In the genomic region with DNA sequence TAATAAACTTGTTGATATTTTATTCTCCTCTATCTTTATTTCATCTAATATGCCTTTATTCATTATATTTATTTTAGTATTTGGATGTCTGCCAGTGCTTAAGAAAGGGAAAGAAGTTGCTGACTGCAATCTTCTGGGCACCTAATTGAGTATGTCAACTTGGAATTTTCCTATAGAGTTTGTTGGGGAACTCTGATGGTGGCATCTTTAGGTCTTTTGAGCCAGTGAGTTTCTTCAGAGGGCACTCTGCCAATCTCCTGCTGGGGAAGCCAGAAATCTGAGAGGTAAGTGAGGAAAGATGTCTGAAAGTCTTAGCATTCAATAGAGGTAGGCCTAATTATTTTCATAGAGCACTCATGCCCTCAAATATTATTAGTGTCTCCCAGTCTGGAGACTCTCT, we compare ENCODE assay signal across 21 cellular contexts.
A peak's percentile ranks its signal among the peaks of the same experiment; 100 is the strongest.
DNase-seq lines count a peak whose midpoint lies in the region; ATAC-seq and TF ChIP-seq lines count a peak whose summit lies in the region.
"Had no signal": no experiment of that assay in that cellular context is flagged by ENCODE, and none has a peak within 500 bp of the region (broad histone marks: within the 10 kb centered on the region; RNA-seq: fewer than 3 reads in every experiment).

No MANE protein-coding gene starts in this region.

- no peak overlapping the region for H3K4me3 Mint-ChIP-seq in endodermal cell
- H3K4me3 Mint-ChIP-seq: CD14-positive monocyte; CD4-positive, alpha-beta memory T cell; CD4-positive, CD25-positive, alpha-beta regulatory T cell; CD8-positive, alpha-beta memory T cell had no signal

- H3K4me3 ChIP-seq in A673 (ENCODE audit: low read depth, low read length, poor library complexity, severe bottlenecking) (no peak overlapping the region), esophagus muscularis mucosa (no peak overlapping the region), endodermal cell (ENCODE audit: low read length) (no peak overlapping the region)
- H3K4me3 ChIP-seq: A549, BLaER1 had no signal

- TF ChIP-seq EP300 in Ishikawa (IDR thresholded peaks at IDR 0.05; ENCODE audit: borderline replicate concordance) (no peak), esophagus muscularis mucosa (IDR thresholded peaks at IDR 0.05) (no peak)

- DNase-seq in A673 (ENCODE audit: low spot score) (peak; percentile 4), NCI-H446 treated with DMSO at 0.1 percent for 48 hours (lab: John Stamatoyannopoulos, UW) (peak; percentile 9), esophagus muscularis mucosa (ENCODE audit: extremely low spot score) (no peak), NCI-H1694 (lab: John Stamatoyannopoulos, UW) (no peak), endodermal cell (no peak), Right ventricle myocardium inferior (ENCODE audit: missing footprints) (no peak)
- DNase-seq: ACHN; BE2C; C1 segment of cervical spinal cord; CD4-positive, alpha-beta memory T cell; CD4-positive, CD25-positive, alpha-beta regulatory T cell; CD8-positive, alpha-beta memory T cell; COR-L47; DMS79 treated with DMSO at 0.1 percent for 48 hours; GF-D8 had no signal

- H3K27ac ChIP-seq in A673 (ENCODE audit: low read depth, low read length, poor library complexity, severe bottlenecking) (no peak overlapping the region), VCaP (peak overlapping the region; percentile 55), esophagus muscularis mucosa (replicated peaks in 1 of 4) (no peak overlapping the region), endodermal cell (ENCODE audit: low read depth, low read length) (no peak overlapping the region)
- H3K27ac ChIP-seq: 22Rv1, A549, BLaER1 had no signal

- H3K27me3 ChIP-seq in A673 (replicated peaks; ENCODE audit: insufficient read depth, low read depth, low read length, poor library complexity) (no peaks in the 10 kb centered on the region), esophagus muscularis mucosa (no peaks in the 10 kb centered on the region), endodermal cell (ENCODE audit: control insufficient read depth, insufficient read depth, low read length, poor library complexity, severe bottlenecking) (no peaks in the 10 kb centered on the region)
- H3K27me3 ChIP-seq: BE2C, BLaER1 had no signal

- no TSS peak for BruUV-seq in A673 (replicated peaks; lab: Mats Ljungman, UMichigan)

- H3K9me3 ChIP-seq in A673 (ENCODE audit: low read depth, low read length, poor library complexity, severe bottlenecking) (no peaks in the 10 kb centered on the region), esophagus muscularis mucosa (no peaks in the 10 kb centered on the region), endodermal cell (ENCODE audit: control insufficient read depth, low read length) (peaks cover 25% of the 10 kb centered on the region)
- H3K9me3 ChIP-seq: A549, BE2C, BLaER1 had no signal

- TF ChIP-seq RAD21 in Ishikawa (IDR thresholded peaks at IDR 0.05; ENCODE audit: low read depth) = no peak

- no peak overlapping the region for H3K9ac ChIP-seq in endodermal cell (ENCODE audit: extremely low read depth, low read length, poor library complexity, severe bottlenecking)
- H3K9ac ChIP-seq: BLaER1 had no signal

- TF ChIP-seq POLR2A in esophagus muscularis mucosa (IDR thresholded peaks at IDR 0.05; ENCODE audit: low read depth) = no peak

- peaks cover 25% of the 10 kb centered on the region for H3K4me1 Mint-ChIP-seq in endodermal cell
- H3K4me1 Mint-ChIP-seq: CD14-positive monocyte; CD4-positive, alpha-beta memory T cell; CD4-positive, CD25-positive, alpha-beta regulatory T cell; CD8-positive, alpha-beta memory T cell had no signal

- POLR2A ChIA-PET in A673 (lab: Charles Lee; ENCODE audit: low non-redundant PET) = no interaction called here

- no peak for ATAC-seq in Right ventricle myocardium inferior
- ATAC-seq: A549 had no signal

- TF ChIP-seq CTCF in A673 (conservative IDR thresholded peaks at IDR 0.05; ENCODE audit: low read depth, low read length) (no peak), VCaP (conservative IDR thresholded peaks at IDR 0.05) (no peak), esophagus muscularis mucosa (IDR thresholded peaks at IDR 0.05) (no peak), endodermal cell (conservative IDR thresholded peaks at IDR 0.05) (no peak)

- intact Hi-C loops in A673 (cut with micrococcal nuclease; ENCODE audit: unreplicated experiment) = no loop called here
- intact Hi-C loops in esophagus muscularis mucosa (cut with DNase I) = no loop called here
- intact Hi-C loops in Right ventricle myocardium inferior (cut with DNase I) = no loop called here

- CTCF ChIA-PET in A673 (lab: Charles Lee) = no interaction called here

- no peaks in the 10 kb centered on the region for H3K4me1 ChIP-seq in A673 (ENCODE audit: insufficient read depth, low read length, poor library complexity, severe bottlenecking)
- H3K4me1 ChIP-seq in esophagus muscularis mucosa = peaks cover 0 to 5% (median 2%) of the 10 kb centered on the region in 4 donors
- H3K4me1 ChIP-seq in endodermal cell (ENCODE audit: control insufficient read depth, insufficient read depth, low read length) = no peaks in the 10 kb centered on the region
- H3K4me1 ChIP-seq: A549, BE2C, BLaER1 had no signal

- no peaks in the 10 kb centered on the region for H3K27me3 Mint-ChIP-seq in endodermal cell (ENCODE audit: insufficient read depth)
- H3K27me3 Mint-ChIP-seq: CD4-positive, alpha-beta memory T cell; CD4-positive, CD25-positive, alpha-beta regulatory T cell; CD8-positive, alpha-beta memory T cell had no signal

- H3K36me3 Mint-ChIP-seq in endodermal cell (ENCODE audit: low read depth) = no peaks in the 10 kb centered on the region
- H3K36me3 Mint-ChIP-seq: CD14-positive monocyte; CD4-positive, alpha-beta memory T cell; CD4-positive, CD25-positive, alpha-beta regulatory T cell; CD8-positive, alpha-beta memory T cell had no signal

- H3K9me3 Mint-ChIP-seq in endodermal cell = peaks cover 17% of the 10 kb centered on the region

- H3K36me3 ChIP-seq in A673 (ENCODE audit: insufficient read depth, low read length, poor library complexity, severe bottlenecking) (no peaks in the 10 kb centered on the region), esophagus muscularis mucosa (no peaks in the 10 kb centered on the region), endodermal cell (ENCODE audit: control insufficient read depth, insufficient read depth, low read length) (no peaks in the 10 kb centered on the region)
- H3K36me3 ChIP-seq: BE2C, BLaER1 had no signal

- H3K27ac Mint-ChIP-seq in endodermal cell = no peak overlapping the region
- H3K27ac Mint-ChIP-seq: CD14-positive monocyte; CD4-positive, alpha-beta memory T cell; CD4-positive, CD25-positive, alpha-beta regulatory T cell; CD8-positive, alpha-beta memory T cell had no signal

TF ChIP-seq in Ishikawa, 13 proteins besides CTCF, POLR2A, EP300 and RAD21:
- TF ChIP-seq NFIC (IDR thresholded peaks at IDR 0.05) = peak; percentile 51
- no peak for TF ChIP-seq YY1 (IDR thresholded peaks at IDR 0.05; ENCODE audit: low read depth)
TF ChIP-seq in Ishikawa: peak in this region for 1.

Comparison
In these comparisons a context has a peak if more than half of its experiments do, and no peak if none do; other contexts are left out.
1. DNase-seq: peak in A673 (single experiment) and NCI-H446 treated with DMSO at 0.1 percent for 48 hours (single experiment); none in esophagus muscularis mucosa (single experiment), NCI-H1694 (single experiment), endodermal cell (single experiment) and Right ventricle myocardium inferior (single experiment).